In genomic region chr1:156214024-156214748, GRCh38 we compare ENCODE assay signal across 8 cellular contexts. TPM values are rescaled to one million over a fixed set of nuclear protein-coding genes. Genes with fewer than 3 reads are reported as not detected.
A peak's percentile ranks its signal among the peaks of the same experiment; 100 is the strongest.
DNase-seq lines count a peak whose midpoint lies in the region; ATAC-seq and TF ChIP-seq lines count a peak whose summit lies in the region.

No MANE protein-coding gene starts in this region.

- H3K36me3 ChIP-seq in BLaER1 treated with 17β-estradiol and CSF1 and Interleukin-3, amounts not matched to agents 10 nM and 100 nM = peaks cover 25 to 68% (median 48%) of the 10 kb centered on the region in 11 experiments
- H3K36me3 ChIP-seq in ascending aorta = peaks cover 11 to 12% of the 10 kb centered on the region in 2 donors
- peaks cover 45% of the 10 kb centered on the region for H3K36me3 ChIP-seq in mesodermal cell (ENCODE audit: control insufficient read depth, insufficient read depth, low read length)

- peak overlapping the region; percentile 68 to 82 (median 71) for H3K4me3 ChIP-seq in BLaER1 treated with 17β-estradiol and CSF1 and Interleukin-3, amounts not matched to agents 10 nM and 100 nM
- H3K4me3 ChIP-seq in Jurkat, Clone E6-1 (ENCODE audit: low read length) = peak overlapping the region; percentile 87
- H3K4me3 ChIP-seq in ascending aorta (peak overlapping the region; percentile 74 to 82), mesodermal cell (ENCODE audit: extremely low read depth, insufficient read depth, low read length, poor library complexity, severe bottlenecking) (peak overlapping the region; percentile 62)

- no peak for ATAC-seq in HG03457 (IDR thresholded peaks at IDR 0.05; ENCODE audit: unreplicated experiment)
- ATAC-seq in GM19455 (IDR thresholded peaks at IDR 0.05; ENCODE audit: unreplicated experiment) = no peak

- peak overlapping the region; percentile 84 to 97 (median 93) for H3K4me2 ChIP-seq in BLaER1 treated with 17β-estradiol and CSF1 and Interleukin-3, amounts not matched to agents 10 nM and 100 nM

- TF ChIP-seq CTCF in ascending aorta (IDR thresholded peaks at IDR 0.05) = no peak

- H3K9me3 ChIP-seq in BLaER1 treated with 17β-estradiol and CSF1 and Interleukin-3, amounts not matched to agents 10 nM and 100 nM (replicated peaks in 1 of 11) = peaks cover 0 to 4% (median 0%) of the 10 kb centered on the region in 11 experiments; a peak in 3 of 22 replicates
- H3K9me3 ChIP-seq in ascending aorta (no peaks in the 10 kb centered on the region), mesodermal cell (ENCODE audit: control insufficient read depth, low read length) (no peaks in the 10 kb centered on the region)

- H4K20me1 ChIP-seq in BLaER1 treated with 17β-estradiol and CSF1 and Interleukin-3, amounts not matched to agents 10 nM and 100 nM = peaks cover 0 to 24% (median 0%) of the 10 kb centered on the region in 11 experiments; a peak in 4 of 22 replicates

- no peak for DNase-seq in Jurkat, Clone E6-1 (ENCODE audit: low read depth, low spot score)
- DNase-seq in ascending aorta (ENCODE audit: low spot score in 2 of 2) = no peak
- no peak for DNase-seq in KG1 (lab: John Stamatoyannopoulos, UW)
- no peak for DNase-seq in middle frontal gyrus (ENCODE audit: extremely low spot score, low spot score)

- H3K4me1 ChIP-seq in BLaER1 treated with 17β-estradiol and CSF1 and Interleukin-3, amounts not matched to agents 10 nM and 100 nM = peaks cover 19 to 62% (median 41%) of the 10 kb centered on the region in 10 experiments
- H3K4me1 ChIP-seq in ascending aorta = peaks cover 5 to 24% of the 10 kb centered on the region in 2 donors
- no peaks in the 10 kb centered on the region for H3K4me1 ChIP-seq in mesodermal cell (ENCODE audit: control insufficient read depth, insufficient read depth, low read length, poor library complexity, severe bottlenecking)

- intact Hi-C loops in ascending aorta (cut with DNase I) = loop anchor here (5.0 kb wide), 2 partner anchors 117 to 132 kb away; partner anchors contain the start of gene MEX3A

- H3K27me3 ChIP-seq in BLaER1 treated with 17β-estradiol and CSF1 and Interleukin-3, amounts not matched to agents 10 nM and 100 nM = no peaks in the 10 kb centered on the region
- no peaks in the 10 kb centered on the region for H3K27me3 ChIP-seq in ascending aorta

- H3K9ac ChIP-seq in BLaER1 treated with 17β-estradiol and CSF1 and Interleukin-3, amounts not matched to agents 10 nM and 100 nM = peak overlapping the region; percentile 87 to 95 (median 93); a peak in 21 of 22 replicates

- H3K27ac ChIP-seq in BLaER1 treated with 17β-estradiol and CSF1 and Interleukin-3, amounts not matched to agents 10 nM and 100 nM = peak overlapping the region; percentile 89 to 96 (median 94); a peak in 21 of 22 replicates
- H3K27ac ChIP-seq in ascending aorta (peak overlapping the region; percentile 89 to 96), mesodermal cell (ENCODE audit: low read depth, low read length, severe bottlenecking) (peak overlapping the region; percentile 98)

- WGBS in mesodermal cell (ENCODE audit: insufficient coverage in 2 of 2), 2 experiments = 94 to 95% methylated on average over 9 to 15 of the region's 16 CpGs

RNA-seq across cellular contexts. Expression of gene PMF1, which starts 1.4 kb away (rescaled TPM):
- 71.0 TPM for polyA plus RNA-seq in Jurkat, Clone E6-1 (2012; ENCODE audit: insufficient read depth, insufficient read length)
- total RNA-seq in ascending aorta = 61.4 TPM
- polyA plus RNA-seq in mesodermal cell (2013, experiment 1 of 2) = 70.0 TPM
- polyA plus RNA-seq in mesodermal cell (2013, experiment 2 of 2) = 62.8 TPM

RNA-seq across cellular contexts. Expression of gene SLC25A44, which starts 20.3 kb away (rescaled TPM):
- polyA plus RNA-seq in Jurkat, Clone E6-1 (2012; ENCODE audit: insufficient read depth, insufficient read length) = 15.9 TPM
- 13.5 TPM for total RNA-seq in ascending aorta
- 17.8 TPM for polyA plus RNA-seq in mesodermal cell (2013, experiment 1 of 2)
- polyA plus RNA-seq in mesodermal cell (2013, experiment 2 of 2) = 14.6 TPM

RNA-seq across cellular contexts. Expression of gene BGLAP, which starts 27.8 kb away (rescaled TPM):
- not detected for polyA plus RNA-seq in Jurkat, Clone E6-1 (2012; ENCODE audit: insufficient read depth, insufficient read length)
- total RNA-seq in ascending aorta = 19.1 TPM
- polyA plus RNA-seq in mesodermal cell (2013, experiment 1 of 2) = 1.4 TPM
- 1.8 TPM for polyA plus RNA-seq in mesodermal cell (2013, experiment 2 of 2)

RNA-seq across cellular contexts. Expression of gene PAQR6, which starts 33.7 kb away (rescaled TPM):
- 21.5 TPM for polyA plus RNA-seq in Jurkat, Clone E6-1 (2012; ENCODE audit: insufficient read depth, insufficient read length)
- not detected for total RNA-seq in ascending aorta
- polyA plus RNA-seq in mesodermal cell (2013, experiment 1 of 2) = 9.0 TPM
- 8.5 TPM for polyA plus RNA-seq in mesodermal cell (2013, experiment 2 of 2)
